ENCODE assay signal across 8 cellular contexts in genomic region chr4:3766207-3766790, GRCh38. TPM values are rescaled to one million over a fixed set of nuclear protein-coding genes. Genes with fewer than 3 reads are reported as not detected.
DNase-seq lines count a peak whose midpoint lies in the region; ATAC-seq and TF ChIP-seq lines count a peak whose summit lies in the region.

Gene ADRA2C, plus strand, starts transcription at chr4:3766385. Its CDS starts 222 bp downstream, at chr4:3766607.

- in situ Hi-C loops in SK-MEL-5 (cut with HindIII; ENCODE audit: low pct_unique_long_range_greater_than_20kb, low sequenced_read_pairs), result no loop called here

- H3K36me3 Mint-ChIP-seq in progenitor cell of endocrine pancreas (ENCODE audit: insufficient read depth), result no peaks in the 10 kb centered on the region

- ATAC-seq in GM19452 (IDR thresholded peaks at IDR 0.05; ENCODE audit: unreplicated experiment), result no peak
- ATAC-seq in GM21717 (IDR thresholded peaks at IDR 0.05; ENCODE audit: unreplicated experiment), result no peak

- DNase-seq in D341Med (ENCODE audit: low spot score) (peak; percentile 88), SK-MEL-5 (ENCODE audit: low read depth, low spot score) (peak; percentile 27), germinal center (ENCODE audit: low spot score) (peak; percentile 45), progenitor cell of endocrine pancreas (ENCODE audit: low spot score, unreplicated experiment) (no peak), T1000 (lab: John Stamatoyannopoulos, UW) (no peak)
- no peak for DNase-seq in effector CD4-positive, alpha-beta T cell

- H3K4me3 Mint-ChIP-seq in progenitor cell of endocrine pancreas (ENCODE audit: low read depth), result peak within 1 kb of the TSS; percentile 78

- peaks cover 45% of the 10 kb centered on the region for H3K27me3 Mint-ChIP-seq in progenitor cell of endocrine pancreas

- no peaks in the 10 kb centered on the region for H3K9me3 Mint-ChIP-seq in progenitor cell of endocrine pancreas (ENCODE audit: low read depth)

- TF ChIP-seq CTCF in progenitor cell of endocrine pancreas (IDR thresholded peaks at IDR 0.05; ENCODE audit: unreplicated experiment), result peak; percentile 6

- peak within 1 kb of the TSS; percentile 89 for H3K27ac Mint-ChIP-seq in progenitor cell of endocrine pancreas

- peaks cover 4% of the 10 kb centered on the region for H3K4me1 Mint-ChIP-seq in progenitor cell of endocrine pancreas (ENCODE audit: low read depth)

RNA-seq across cellular contexts. Expression of gene ADRA2C, which starts in this region (rescaled TPM):
- total RNA-seq in SK-MEL-5 (2014; rRNA removed; shearing (Covaris generic)), result 14.1 and 15.7 TPM in 2 replicates
- 15.5 and 17.4 TPM in 2 replicates for polyA plus RNA-seq in SK-MEL-5 (2015; cell fraction: cytosol; rRNA removed)
- 10.4 and 26.9 TPM in 2 replicates for polyA plus RNA-seq in SK-MEL-5 (2015; cell fraction: nucleus; rRNA removed)
- total RNA-seq in progenitor cell of endocrine pancreas, result 2.9 and 3.0 TPM in 2 replicates

Comparison
In these comparisons a context has a peak if more than half of its experiments do, and no peak if none do; other contexts are left out.
1. DNase-seq: peak in D341Med (single experiment), SK-MEL-5 (single experiment) and germinal center (single experiment); none in progenitor cell of endocrine pancreas (single experiment), effector CD4-positive, alpha-beta T cell (single experiment) and T1000 (single experiment).